Comparison of ENCODE assay signal across 19 cellular contexts in the genomic region with DNA sequence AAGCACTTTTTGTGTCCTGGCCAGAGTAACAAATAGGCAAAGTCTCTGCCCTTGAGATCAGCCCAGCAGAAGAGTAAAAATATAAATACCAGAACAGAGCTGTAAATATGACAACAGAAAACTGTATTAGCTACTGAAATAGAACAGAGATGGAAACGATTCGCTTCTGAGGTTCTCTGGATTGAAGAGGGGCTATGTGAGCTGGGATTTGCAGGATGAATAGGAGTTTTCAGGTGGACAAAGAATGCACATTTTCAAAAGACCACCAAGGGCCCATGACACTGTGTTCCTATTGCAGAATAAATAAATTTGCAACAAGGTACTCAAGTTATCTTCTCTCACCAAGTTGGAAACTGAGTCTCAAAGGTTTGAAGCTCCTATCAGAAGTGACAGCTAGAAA.
DNase-seq lines count a peak whose midpoint lies in the region; ATAC-seq, FAIRE-seq and TF ChIP-seq lines count a peak whose summit lies in the region.
"Had no signal": no experiment of that assay in that cellular context is flagged by ENCODE, and none has a peak within 500 bp of the region (broad histone marks: within the 10 kb centered on the region; RNA-seq: fewer than 3 reads in every experiment).

No MANE protein-coding gene starts in this region.

- no peak overlapping the region for H2AFZ ChIP-seq in keratinocyte (ENCODE audit: control insufficient read depth, low read length)

- no peaks in the 10 kb centered on the region for H3K27me3 ChIP-seq in breast epithelium
- H3K27me3 ChIP-seq in RWPE2 (ENCODE audit: insufficient read depth, poor library complexity, severe bottlenecking), result no peaks in the 10 kb centered on the region
- no peaks in the 10 kb centered on the region for H3K27me3 ChIP-seq in keratinocyte (ENCODE audit: control insufficient read depth, extremely low read depth, insufficient read depth, low read length)

- H3K9me3 ChIP-seq in breast epithelium (no peaks in the 10 kb centered on the region), RWPE2 (ENCODE audit: severe bottlenecking) (peaks cover 8% of the 10 kb centered on the region), keratinocyte (ENCODE audit: control insufficient read depth, low read depth, low read length) (no peaks in the 10 kb centered on the region)
- H3K9me3 ChIP-seq: HAP-1 had no signal

- ATAC-seq in RWPE2 (ENCODE audit: low read depth) (no peak), left lobe of liver (no peak)

- dilution Hi-C loops in keratinocyte (cut with MboI; ENCODE audit: extremely low pct_ligation_motif_present, low sequenced_read_pairs), result no loop called here

- TF ChIP-seq POLR2A in breast epithelium (IDR thresholded peaks at IDR 0.05), result no peak

- H3K4me3 ChIP-seq in breast epithelium, result no peak overlapping the region
- H3K4me3 ChIP-seq in RWPE2 (ENCODE audit: severe bottlenecking), result no peak overlapping the region
- no peak overlapping the region for H3K4me3 ChIP-seq in keratinocyte (ENCODE audit: control insufficient read depth in 2 of 3, extremely low read depth in 1 of 3, insufficient read depth in 2 of 3, low read depth in 1 of 3, low read length in 3 of 3)
- H3K4me3 ChIP-seq: HAP-1 had no signal

- POLR2A ChIA-PET in MCF 10A (lab: Yijun Ruan, JAX), result interaction anchor here (0.5 to 2.5 kb wide), 4 partner anchors 30 to 563 kb away, joined by 3 to 8 read pairs (median 3); no protein-coding TSS in a partner anchor

- H3K79me2 ChIP-seq in keratinocyte (ENCODE audit: control insufficient read depth, insufficient read depth, low read length), result no peaks in the 10 kb centered on the region

- intact Hi-C loops in breast epithelium (cut with DNase I; ENCODE audit: low total_unique reads), result no loop called here
- intact Hi-C loops in MCF 10A (cut with micrococcal nuclease), result no loop called here
- intact Hi-C loops in activated T-helper 1 cell treated with anti-CD3 and anti-CD28 coated beads, Interleukin-12 subunit alpha, Interleukin-12 subunit beta, Interleukin-2, Interleukin-4 antibody, amounts not matched to agents 30 ng/mL and 10 ng/mL and 1 ng/mL, durations not matched to agents 14 hours and 24 hours and 36 hours (cut with micrococcal nuclease), result no loop called here

- peak; percentile 43 for FAIRE-seq in keratinocyte (lab: Jason Lieb, UNC)
- FAIRE-seq: GM12891, GM18507, H54 had no signal

- CTCF ChIA-PET in MCF 10A (lab: Yijun Ruan, JAX), result interaction anchor here (0.9 kb wide), 2 partner anchors 27 to 180 kb away, joined by 3 read pairs; no protein-coding TSS in a partner anchor

- no peaks in the 10 kb centered on the region for H3K9me3 Mint-ChIP-seq in MCF 10A (ENCODE audit: unreplicated experiment)
- H3K9me3 Mint-ChIP-seq in activated T-helper 1 cell treated with anti-CD3 and anti-CD28 coated beads, Interleukin-12 subunit alpha, Interleukin-12 subunit beta, Interleukin-2, Interleukin-4 antibody, amounts not matched to agents 30 ng/mL and 10 ng/mL and 1 ng/mL, durations not matched to agents 14 hours and 24 hours and 36 hours, result peaks cover 7% of the 10 kb centered on the region

- peaks cover 19% of the 10 kb centered on the region for H3K4me1 Mint-ChIP-seq in MCF 10A (ENCODE audit: insufficient read depth, unreplicated experiment)
- no peaks in the 10 kb centered on the region for H3K4me1 Mint-ChIP-seq in activated T-helper 1 cell treated with anti-CD3 and anti-CD28 coated beads, Interleukin-12 subunit alpha, Interleukin-12 subunit beta, Interleukin-2, Interleukin-4 antibody, amounts not matched to agents 30 ng/mL and 10 ng/mL and 1 ng/mL, durations not matched to agents 14 hours and 24 hours and 36 hours (ENCODE audit: low read depth)

- no peaks in the 10 kb centered on the region for H3K36me3 ChIP-seq in breast epithelium
- no peaks in the 10 kb centered on the region for H3K36me3 ChIP-seq in RWPE2 (ENCODE audit: low read depth)
- no peaks in the 10 kb centered on the region for H3K36me3 ChIP-seq in keratinocyte (ENCODE audit: control insufficient read depth in 2 of 2, extremely low read depth in 1 of 2, insufficient read depth in 2 of 2, low read length in 2 of 2)
- H3K36me3 ChIP-seq: HAP-1 had no signal

- no peak overlapping the region for H3K4me2 ChIP-seq in keratinocyte (ENCODE audit: control insufficient read depth, extremely low read depth, insufficient read depth, low read depth, low read length)

- H3K9ac ChIP-seq in keratinocyte (ENCODE audit: control insufficient read depth, extremely low read depth, insufficient read depth, low read length), result no peak overlapping the region

- no peak for DNase-seq in breast epithelium (ENCODE audit: low spot score in 2 of 2)
- DNase-seq in MCF 10A (ENCODE audit: unreplicated experiment), result no peak
- no peak for DNase-seq in RWPE2 (ENCODE audit: low spot score)
- DNase-seq in keratinocyte (ENCODE audit: low read depth, low spot score), result no peak
- DNase-seq in NCI-H187 treated with DMSO at 0.1 percent for 48 hours (lab: John Stamatoyannopoulos, UW), result no peak
- no peak for DNase-seq in left lobe of liver (ENCODE audit: low spot score)
- DNase-seq in activated T-helper 1 cell treated with anti-CD3 and anti-CD28 coated beads, Interleukin-12 subunit alpha, Interleukin-12 subunit beta, Interleukin-2, Interleukin-4 antibody, amounts not matched to agents 30 ng/mL and 10 ng/mL and 1 ng/mL, durations not matched to agents 14 hours and 24 hours and 36 hours (ENCODE audit: low spot score), result no peak
- DNase-seq: C1 segment of cervical spinal cord; Calu3; CD4-positive, alpha-beta memory T cell; COR-L47; DMS53; DMS79 treated with DMSO at 0.1 percent for 48 hours; GF-D8; GOT3 had no signal

- H3K27me3 Mint-ChIP-seq in MCF 10A (ENCODE audit: insufficient read depth, unreplicated experiment), result no peaks in the 10 kb centered on the region
- H3K27me3 Mint-ChIP-seq in activated T-helper 1 cell treated with anti-CD3 and anti-CD28 coated beads, Interleukin-12 subunit alpha, Interleukin-12 subunit beta, Interleukin-2, Interleukin-4 antibody, amounts not matched to agents 30 ng/mL and 10 ng/mL and 1 ng/mL, durations not matched to agents 14 hours and 24 hours and 36 hours (ENCODE audit: insufficient read depth), result peaks cover 3% of the 10 kb centered on the region
- H3K27me3 Mint-ChIP-seq: CD4-positive, alpha-beta memory T cell had no signal

- no peaks in the 10 kb centered on the region for H3K36me3 Mint-ChIP-seq in MCF 10A (ENCODE audit: insufficient read depth, unreplicated experiment)
- H3K36me3 Mint-ChIP-seq in activated T-helper 1 cell treated with anti-CD3 and anti-CD28 coated beads, Interleukin-12 subunit alpha, Interleukin-12 subunit beta, Interleukin-2, Interleukin-4 antibody, amounts not matched to agents 30 ng/mL and 10 ng/mL and 1 ng/mL, durations not matched to agents 14 hours and 24 hours and 36 hours (ENCODE audit: low read depth), result no peaks in the 10 kb centered on the region

- H3K4me3 Mint-ChIP-seq in MCF 10A (ENCODE audit: unreplicated experiment), result no peak overlapping the region
- no peak overlapping the region for H3K4me3 Mint-ChIP-seq in activated T-helper 1 cell treated with anti-CD3 and anti-CD28 coated beads, Interleukin-12 subunit alpha, Interleukin-12 subunit beta, Interleukin-2, Interleukin-4 antibody, amounts not matched to agents 30 ng/mL and 10 ng/mL and 1 ng/mL, durations not matched to agents 14 hours and 24 hours and 36 hours
- H3K4me3 Mint-ChIP-seq: CD4-positive, alpha-beta memory T cell had no signal

- BruUV-seq in MCF 10A (replicated peaks; lab: Mats Ljungman, UMichigan), result no TSS peak

- TF ChIP-seq CTCF in breast epithelium (IDR thresholded peaks at IDR 0.05), result no peak
- TF ChIP-seq CTCF in MCF 10A (IDR thresholded peaks at IDR 0.05; ENCODE audit: unreplicated experiment), result no peak
- TF ChIP-seq CTCF in RWPE2 (IDR thresholded peaks at IDR 0.05; ENCODE audit: poor library complexity, severe bottlenecking), result no peak
- no peak for TF ChIP-seq CTCF in keratinocyte (optimal IDR thresholded peaks at IDR 0.05 in 1 of 3, IDR thresholded peaks at IDR 0.05 in 1 of 3, conservative IDR thresholded peaks at IDR 0.05 in 1 of 3; ENCODE audit: extremely low read depth in 1 of 3, insufficient read depth in 2 of 3, low read length in 3 of 3)

- peak overlapping the region; percentile 74 to 77 for H3K27ac ChIP-seq in breast epithelium
- H3K27ac ChIP-seq in RWPE2 (ENCODE audit: poor library complexity, severe bottlenecking), result peak overlapping the region; percentile 25
- H3K27ac ChIP-seq in keratinocyte (ENCODE audit: control insufficient read depth, insufficient read depth, low read length), result no peak overlapping the region

- no peaks in the 10 kb centered on the region for H3K9me1 ChIP-seq in keratinocyte (ENCODE audit: control insufficient read depth, extremely low read depth, insufficient read depth, low read length)

- H4K20me1 ChIP-seq in keratinocyte (ENCODE audit: control insufficient read depth, extremely low read depth, insufficient read depth, low read length), result no peaks in the 10 kb centered on the region

- H3K4me1 ChIP-seq in breast epithelium (no peaks in the 10 kb centered on the region), RWPE2 (ENCODE audit: insufficient read depth, poor library complexity, severe bottlenecking) (peaks cover 29% of the 10 kb centered on the region), keratinocyte (ENCODE audit: control insufficient read depth, extremely low read depth, insufficient read depth, low read length) (peaks cover 23% of the 10 kb centered on the region)
- H3K4me1 ChIP-seq: HAP-1 had no signal

- H3K27ac Mint-ChIP-seq in MCF 10A (ENCODE audit: low read depth, unreplicated experiment), result no peak overlapping the region
- no peak overlapping the region for H3K27ac Mint-ChIP-seq in activated T-helper 1 cell treated with anti-CD3 and anti-CD28 coated beads, Interleukin-12 subunit alpha, Interleukin-12 subunit beta, Interleukin-2, Interleukin-4 antibody, amounts not matched to agents 30 ng/mL and 10 ng/mL and 1 ng/mL, durations not matched to agents 14 hours and 24 hours and 36 hours
